In genomic region chr10:62584216-62584615, GRCh38 we compare ENCODE assay signal across 11 cellular contexts.
A peak's percentile ranks its signal among the peaks of the same experiment; 100 is the strongest.
DNase-seq lines count a peak whose midpoint lies in the region; ATAC-seq and TF ChIP-seq lines count a peak whose summit lies in the region.
"Had no signal": no experiment of that assay in that cellular context is flagged by ENCODE, and none has a peak within 500 bp of the region (broad histone marks: within the 10 kb centered on the region; RNA-seq: fewer than 3 reads in every experiment).

No MANE protein-coding gene starts in this region.

- no peak overlapping the region for H2AFZ ChIP-seq in PC-9

- H4K20me1 ChIP-seq in PC-9 (ENCODE audit: insufficient read depth) = no peaks in the 10 kb centered on the region

- H3K36me3 Mint-ChIP-seq in activated naive CD8-positive, alpha-beta T cell treated with anti-CD3 and anti-CD28 coated beads, Interleukin-2, amount 50 U/mL, for 24 hours (ENCODE audit: low read depth) = no peaks in the 10 kb centered on the region
- no peaks in the 10 kb centered on the region for H3K36me3 Mint-ChIP-seq in activated naive CD8-positive, alpha-beta T cell treated with anti-CD3 and anti-CD28 coated beads for 36 hours

- CTCF ChIA-PET in PC-9 (lab: Charles Lee) = interaction anchor here (0.5 kb wide), 1 partner anchor 546 kb away, joined by 6 read pairs; no protein-coding TSS in a partner anchor

- peaks cover 7% of the 10 kb centered on the region for H3K9me3 Mint-ChIP-seq in activated naive CD8-positive, alpha-beta T cell treated with anti-CD3 and anti-CD28 coated beads, Interleukin-2, amount 50 U/mL, for 24 hours
- no peaks in the 10 kb centered on the region for H3K9me3 Mint-ChIP-seq in activated naive CD8-positive, alpha-beta T cell treated with anti-CD3 and anti-CD28 coated beads for 36 hours

- H3K4me3 ChIP-seq in SJCRH30 = no peak overlapping the region
- no peak overlapping the region for H3K4me3 ChIP-seq in foreskin fibroblast (ENCODE audit: low read depth in 1 of 2, low read length in 2 of 2)
- no peak overlapping the region for H3K4me3 ChIP-seq in stomach smooth muscle (ENCODE audit: low read length in 2 of 2)
- no peak overlapping the region for H3K4me3 ChIP-seq in PC-9
- H3K4me3 ChIP-seq: testis had no signal

- no peaks in the 10 kb centered on the region for H3K36me3 ChIP-seq in SJCRH30
- no peaks in the 10 kb centered on the region for H3K36me3 ChIP-seq in stomach smooth muscle (ENCODE audit: control insufficient read depth in 2 of 2, insufficient read depth in 2 of 2, low read length in 2 of 2)
- H3K36me3 ChIP-seq in PC-9 (ENCODE audit: low read depth) = no peaks in the 10 kb centered on the region

- no peak overlapping the region for H3K4me2 ChIP-seq in PC-9

- H3K79me2 ChIP-seq in PC-9 (ENCODE audit: low read depth) = no peaks in the 10 kb centered on the region

- H3K4me1 ChIP-seq in SJCRH30 (peaks cover 51% of the 10 kb centered on the region), stomach smooth muscle (ENCODE audit: control insufficient read depth, insufficient read depth, low read length) (no peaks in the 10 kb centered on the region), PC-9 (replicated peaks; ENCODE audit: insufficient read depth) (no peaks in the 10 kb centered on the region)

- H3K27ac ChIP-seq in SJCRH30 = peak overlapping the region; percentile 95
- H3K27ac ChIP-seq in stomach smooth muscle (ENCODE audit: low read length) = peak overlapping the region; percentile 3
- no peak overlapping the region for H3K27ac ChIP-seq in PC-9
- H3K27ac ChIP-seq: testis had no signal

- peaks cover 3% of the 10 kb centered on the region; the same call in 1 of the 2 replicates for H3K9me2 ChIP-seq in PC-9 (ENCODE audit: insufficient read depth)

- TF ChIP-seq CTCF in foreskin fibroblast (IDR thresholded peaks at IDR 0.05; ENCODE audit: low read depth, low read length) = no peak
- TF ChIP-seq CTCF in PC-9 (conservative IDR thresholded peaks at IDR 0.05) = no peak

- H3K4me1 Mint-ChIP-seq in activated naive CD8-positive, alpha-beta T cell treated with anti-CD3 and anti-CD28 coated beads, Interleukin-2, amount 50 U/mL, for 24 hours = peaks cover 24% of the 10 kb centered on the region
- peaks cover 12% of the 10 kb centered on the region for H3K4me1 Mint-ChIP-seq in activated naive CD8-positive, alpha-beta T cell treated with anti-CD3 and anti-CD28 coated beads for 36 hours

- H3K9me3 ChIP-seq in SJCRH30 (replicated peaks) (no peaks in the 10 kb centered on the region), stomach smooth muscle (ENCODE audit: control insufficient read depth in 2 of 2, low read length in 2 of 2) (no peaks in the 10 kb centered on the region), PC-9 (ENCODE audit: insufficient read depth, low read depth) (peaks cover 7% of the 10 kb centered on the region; the same call in 1 of the 2 replicates)
- H3K9me3 ChIP-seq: testis had no signal

- POLR2A ChIA-PET in PC-9 (lab: Charles Lee; ENCODE audit: unreplicated experiment) = no interaction called here

- ATAC-seq in activated naive CD8-positive, alpha-beta T cell treated with anti-CD3 and anti-CD28 coated beads, Interleukin-2, amount 50 U/mL, for 24 hours = peak; percentile 81

- H3K27me3 ChIP-seq in SJCRH30 = no peaks in the 10 kb centered on the region
- H3K27me3 ChIP-seq in stomach smooth muscle (ENCODE audit: control insufficient read depth in 1 of 2, insufficient read depth in 2 of 2, low read length in 2 of 2) = peaks cover 0 to under 1% of the 10 kb centered on the region in 2 donors
- H3K27me3 ChIP-seq in PC-9 (ENCODE audit: insufficient read depth, low read depth) = no peaks in the 10 kb centered on the region
- H3K27me3 ChIP-seq: testis had no signal

- peak; percentile 22 for DNase-seq in activated naive CD8-positive, alpha-beta T cell treated with anti-CD3 and anti-CD28 coated beads, Interleukin-2, amount 50 U/mL, for 24 hours
- no peak for DNase-seq in activated naive CD8-positive, alpha-beta T cell treated with anti-CD3 and anti-CD28 coated beads for 36 hours
- peak; percentile 38 to 57 for DNase-seq in SJCRH30
- peak; percentile 42 to 54 for DNase-seq in foreskin fibroblast
- DNase-seq in GDM1 (lab: John Stamatoyannopoulos, UW) = no peak
- no peak for DNase-seq in occipital lobe (lab: John Stamatoyannopoulos, UW)
- no peak for DNase-seq in PC-9
- DNase-seq: 8988T, NCI-H2107, testis had no signal

- H3F3A ChIP-seq in PC-9 (ENCODE audit: insufficient read depth, low read depth) = no peaks in the 10 kb centered on the region

- no peak overlapping the region for H3K4me3 Mint-ChIP-seq in activated naive CD8-positive, alpha-beta T cell treated with anti-CD3 and anti-CD28 coated beads, Interleukin-2, amount 50 U/mL, for 24 hours
- H3K4me3 Mint-ChIP-seq in activated naive CD8-positive, alpha-beta T cell treated with anti-CD3 and anti-CD28 coated beads for 36 hours = no peak overlapping the region

- H3K27me3 Mint-ChIP-seq in activated naive CD8-positive, alpha-beta T cell treated with anti-CD3 and anti-CD28 coated beads, Interleukin-2, amount 50 U/mL, for 24 hours = no peaks in the 10 kb centered on the region
- no peaks in the 10 kb centered on the region for H3K27me3 Mint-ChIP-seq in activated naive CD8-positive, alpha-beta T cell treated with anti-CD3 and anti-CD28 coated beads for 36 hours

- intact Hi-C loops in PC-9 (cut with micrococcal nuclease; ENCODE audit: unreplicated experiment) = loop anchor here (10.0 kb wide), 1 partner anchor 149 kb away; no protein-coding TSS in a partner anchor

- no peak overlapping the region for H3K27ac Mint-ChIP-seq in activated naive CD8-positive, alpha-beta T cell treated with anti-CD3 and anti-CD28 coated beads, Interleukin-2, amount 50 U/mL, for 24 hours
- H3K27ac Mint-ChIP-seq in activated naive CD8-positive, alpha-beta T cell treated with anti-CD3 and anti-CD28 coated beads for 36 hours = no peak overlapping the region

- H3K9ac ChIP-seq in stomach smooth muscle (ENCODE audit: low read length in 2 of 2) = no peak overlapping the region

- BruUV-seq in PC-9 (replicated peaks; lab: Mats Ljungman, UMichigan) = no TSS peak

Comparison
In these comparisons a context has a peak if more than half of its experiments do, and no peak if none do; other contexts are left out.
1. DNase-seq: peak in activated naive CD8-positive, alpha-beta T cell treated with anti-CD3 and anti-CD28 coated beads, Interleukin-2, amount 50 U/mL, for 24 hours (single experiment), SJCRH30 (2 of 2) and foreskin fibroblast (2 of 2); none in activated naive CD8-positive, alpha-beta T cell treated with anti-CD3 and anti-CD28 coated beads for 36 hours (single experiment), GDM1 (single experiment), occipital lobe (single experiment) and PC-9 (0 of 2).